17 cellular contexts compared by ENCODE assay signal in the genomic region with DNA sequence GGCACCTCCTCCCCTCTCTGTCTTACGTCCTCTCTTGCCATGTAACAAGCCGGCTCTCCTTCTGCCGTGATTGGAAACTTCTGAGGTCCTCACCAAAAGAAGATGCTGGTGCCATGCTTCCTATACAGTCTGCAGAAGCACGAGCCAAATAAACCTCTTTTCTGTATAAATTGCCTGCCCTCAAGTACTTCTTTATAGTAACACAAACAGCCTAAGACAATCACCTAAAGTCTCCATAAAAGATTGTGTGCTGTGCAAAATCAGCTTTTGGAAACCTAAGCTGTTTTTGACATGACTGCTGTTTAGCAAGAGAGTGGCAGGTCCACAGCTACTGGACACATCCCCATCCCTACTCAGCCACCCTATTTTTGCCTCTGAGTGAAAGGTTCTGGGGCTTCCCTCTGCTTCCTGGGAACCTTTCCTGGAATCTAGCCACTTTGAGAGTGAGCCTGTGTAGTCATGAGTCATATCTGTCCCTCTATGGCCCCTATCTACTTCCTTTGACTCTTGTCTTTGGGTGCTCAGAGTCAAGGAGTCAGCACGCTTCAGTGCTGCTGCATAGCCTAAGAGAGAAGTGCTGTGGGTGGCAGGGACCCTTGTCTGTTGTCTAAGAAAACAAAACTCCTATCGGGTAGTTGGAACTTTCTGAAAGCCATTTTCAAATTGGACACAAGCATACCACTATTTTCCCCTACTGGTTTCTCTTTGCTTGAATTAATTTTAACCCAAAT.
DNase-seq lines count a peak whose midpoint lies in the region; ATAC-seq and TF ChIP-seq lines count a peak whose summit lies in the region.
"Had no signal": no experiment of that assay in that cellular context is flagged by ENCODE, and none has a peak within 500 bp of the region (broad histone marks: within the 10 kb centered on the region; RNA-seq: fewer than 3 reads in every experiment).

No MANE protein-coding gene starts in this region.

- no peak overlapping the region for H3K4me3 ChIP-seq in heart left ventricle
- no peak overlapping the region for H3K4me3 ChIP-seq in left ventricle myocardium inferior
- H3K4me3 ChIP-seq in Caco-2 (ENCODE audit: low read depth, low read length) = no peak overlapping the region
- H3K4me3 ChIP-seq in stomach = no peak overlapping the region
- no peak overlapping the region for H3K4me3 ChIP-seq in ovary
- H3K4me3 ChIP-seq: HAP-1, testis had no signal

- POLR2A ChIA-PET in Caco-2 (lab: Charles Lee) = no interaction called here

- BruUV-seq in Caco-2 (replicated peaks; lab: Mats Ljungman, UMichigan) = no TSS peak

- DNase-seq in heart left ventricle (no peak), left ventricle myocardium inferior (no peak), RKO (ENCODE audit: low spot score) (peak; percentile 24), left cardiac atrium (no peak), Caco-2 (no peak), stomach (no peak), Ammon's horn (ENCODE audit: low spot score) (no peak), ovary (no peak)
- DNase-seq: activated CD4-positive, alpha-beta T cell treated with anti-CD3 and anti-CD28 coated beads, Interleukin-2, amount 10 ng/mL, durations not matched to agents 7 days and 5 days; AML-193; foreskin melanocyte; NCI-H510A treated with DMSO at 0.1 percent for 48 hours; testis had no signal

- intact Hi-C loops in heart left ventricle (cut with DNase I) = loop anchor here in 2 of 10 donors (5.0 to 10.0 kb wide), 2 partner anchors 108 to 111 kb away; partner anchors contain the start of gene PPP1R14C (in 2 of the 2)
- intact Hi-C loops in left ventricle myocardium inferior (cut with micrococcal nuclease) = no loop called here
- intact Hi-C loops in left cardiac atrium (cut with DNase I) = no loop called here
- intact Hi-C loops in Caco-2 (cut with micrococcal nuclease; ENCODE audit: unreplicated experiment) = no loop called here
- intact Hi-C loops in stomach (cut with DNase I; ENCODE audit: low total_unique reads) = no loop called here
- intact Hi-C loops in ovary (cut with DNase I) = no loop called here

- no peaks in the 10 kb centered on the region for H3K36me3 Mint-ChIP-seq in Caco-2 (ENCODE audit: insufficient read depth, unreplicated experiment)

- TF ChIP-seq EP300 in stomach (IDR thresholded peaks at IDR 0.05) (no peak), ovary (IDR thresholded peaks at IDR 0.05) (no peak)

- H3K27ac ChIP-seq in heart left ventricle (no peak overlapping the region), left ventricle myocardium inferior (replicated peaks) (no peak overlapping the region), stomach (no peak overlapping the region), ovary (no peak overlapping the region)
- H3K27ac ChIP-seq: parathyroid adenoma, testis had no signal

- no peaks in the 10 kb centered on the region for H3K36me3 ChIP-seq in heart left ventricle
- H3K36me3 ChIP-seq in left ventricle myocardium inferior = peaks cover 2% of the 10 kb centered on the region
- no peaks in the 10 kb centered on the region for H3K36me3 ChIP-seq in Caco-2 (ENCODE audit: control insufficient read depth, insufficient read depth, low read length)
- no peaks in the 10 kb centered on the region for H3K36me3 ChIP-seq in stomach
- H3K36me3 ChIP-seq in ovary = no peaks in the 10 kb centered on the region
- H3K36me3 ChIP-seq: HAP-1 had no signal

- peak; percentile 52 to 85 (median 74) for ATAC-seq in heart left ventricle
- ATAC-seq in left cardiac atrium = peak; percentile 36 to 58

- no peak for TF ChIP-seq CTCF in heart left ventricle (IDR thresholded peaks at IDR 0.05)
- TF ChIP-seq CTCF in left ventricle myocardium inferior (IDR thresholded peaks at IDR 0.05; ENCODE audit: borderline replicate concordance) = no peak
- no peak for TF ChIP-seq CTCF in Caco-2 (IDR thresholded peaks at IDR 0.05; ENCODE audit: insufficient read depth in 1 of 2, low read depth in 1 of 2, low read length in 1 of 2, severe bottlenecking in 1 of 2, unreplicated experiment in 1 of 2)
- TF ChIP-seq CTCF in stomach (IDR thresholded peaks at IDR 0.05) = no peak
- TF ChIP-seq CTCF in ovary (IDR thresholded peaks at IDR 0.05) = no peak

- H3K4me1 ChIP-seq in heart left ventricle (peaks cover 0 to 41% (median 7%) of the 10 kb centered on the region in 12 donors), left ventricle myocardium inferior (peaks cover 50% of the 10 kb centered on the region), Caco-2 (no peaks in the 10 kb centered on the region), stomach (peaks cover 0 to 10% (median 5%) of the 10 kb centered on the region in 4 donors), ovary (ENCODE audit: insufficient read depth) (no peaks in the 10 kb centered on the region)
- H3K4me1 ChIP-seq: HAP-1, parathyroid adenoma, testis had no signal

- WGBS in heart left ventricle, 4 donors = 64 to 77% (median 68%) methylated on average over 6 of the region's 6 CpGs
- WGBS in stomach, 5 donors = 67 to 74% (median 71%) methylated on average over 6 of the region's 6 CpGs
- 85 to 91% (median 85%) methylated on average over 6 of the region's 6 CpGs for WGBS in ovary, 3 donors

- H3K9me3 ChIP-seq in heart left ventricle = peaks cover 0 to 9% (median 2%) of the 10 kb centered on the region in 12 donors
- H3K9me3 ChIP-seq in left ventricle myocardium inferior (replicated peaks) = peaks cover 4% of the 10 kb centered on the region
- no peaks in the 10 kb centered on the region; the same call in 1 of the 2 replicates for H3K9me3 ChIP-seq in Caco-2
- H3K9me3 ChIP-seq in stomach = peaks cover 0 to 8% (median 3%) of the 10 kb centered on the region in 4 donors
- H3K9me3 ChIP-seq in ovary = no peaks in the 10 kb centered on the region
- H3K9me3 ChIP-seq: HAP-1, testis had no signal

- no peaks in the 10 kb centered on the region for H3K9me3 Mint-ChIP-seq in Caco-2 (ENCODE audit: unreplicated experiment)

- H3K27me3 ChIP-seq in heart left ventricle (peaks cover 0 to 8% (median 0%) of the 10 kb centered on the region in 9 donors), left ventricle myocardium inferior (ENCODE audit: low read depth) (peaks cover 9% of the 10 kb centered on the region), Caco-2 (replicated peaks; ENCODE audit: control insufficient read depth, insufficient read depth, low read length) (no peaks in the 10 kb centered on the region), stomach (peaks cover 0 to 5% (median 0%) of the 10 kb centered on the region in 3 donors), ovary (no peaks in the 10 kb centered on the region)
- H3K27me3 ChIP-seq: testis had no signal

- peaks cover 3% of the 10 kb centered on the region for H3K27me3 Mint-ChIP-seq in Caco-2 (ENCODE audit: insufficient read depth, unreplicated experiment)

- no peak overlapping the region for H3K27ac Mint-ChIP-seq in Caco-2 (ENCODE audit: unreplicated experiment)
- H3K27ac Mint-ChIP-seq: activated CD4-positive, alpha-beta T cell treated with anti-CD3 and anti-CD28 coated beads, Interleukin-2, amount 10 ng/mL, durations not matched to agents 7 days and 5 days; activated naive CD8-positive, alpha-beta T cell; dendritic cell treated with granulocyte-macrophage colony-stimulating factor and Interleukin-4, amounts not matched to agents 40 ng/mL and 50 ng/mL, for 4 days had no signal

- CTCF ChIA-PET in Caco-2 (lab: Charles Lee) = no interaction called here

- peaks cover 5% of the 10 kb centered on the region for H3K4me1 Mint-ChIP-seq in Caco-2 (ENCODE audit: low read depth, unreplicated experiment)

- H3K4me3 Mint-ChIP-seq in Caco-2 (ENCODE audit: unreplicated experiment) = no peak overlapping the region
- H3K4me3 Mint-ChIP-seq: activated CD4-positive, alpha-beta T cell treated with anti-CD3 and anti-CD28 coated beads, Interleukin-2, amount 10 ng/mL, durations not matched to agents 7 days and 5 days; activated naive CD8-positive, alpha-beta T cell; dendritic cell treated with granulocyte-macrophage colony-stimulating factor and Interleukin-4, amounts not matched to agents 40 ng/mL and 50 ng/mL, for 4 days had no signal

- TF ChIP-seq POLR2A in heart left ventricle (IDR thresholded peaks at IDR 0.05) (no peak), stomach (IDR thresholded peaks at IDR 0.05) (no peak), ovary (IDR thresholded peaks at IDR 0.05) (no peak)
